ENCODE assay signal across 1 cellular context in genomic region chr12:32211769-32212156, GRCh38.
TF ChIP-seq lines count a peak whose summit lies in the region.

No MANE protein-coding gene starts in this region.

TF ChIP-seq in SK-N-SH, 30 proteins besides CTCF, POLR2A, EP300 and RAD21 (continued from another document):
- TF ChIP-seq TAF1 (IDR thresholded peaks at IDR 0.05; ENCODE audit: borderline replicate concordance, low read depth, low read length), result no peak
